Comparison of ENCODE assay signal across 15 cellular contexts in genomic region chr11:63598556-63598955, GRCh38. TPM values are rescaled to one million over a fixed set of nuclear protein-coding genes. Genes with fewer than 3 reads are reported as not detected.
"Had no signal": no experiment of that assay in that cellular context is flagged by ENCODE, and none has a peak within 500 bp of the region (broad histone marks: within the 10 kb centered on the region; RNA-seq: fewer than 3 reads in every experiment).

No MANE protein-coding gene starts in this region.

- H3K27ac ChIP-seq: prostate gland, vagina had no signal

- H3K27me3 ChIP-seq: vagina had no signal

- H3K4me1 ChIP-seq: prostate gland, vagina had no signal

- DNase-seq: activated CD4-positive, alpha-beta T cell treated with anti-CD3 and anti-CD28 coated beads, Interleukin-2, amount 50 U/mL, for 1 hour; activated naive CD4-positive, alpha-beta T cell; activated T-cell treated with anti-CD3 and anti-CD28 coated beads for 4 hours; kidney; nephron progenitor cell; occipital lobe; right cardiac atrium; stimulated activated naive CD8-positive, alpha-beta T cell treated with anti-CD3 and anti-CD28 coated beads, Interleukin-15, amount 100 ng/mL, for 72 hours had no signal

- ATAC-seq: activated CD4-positive, CD25-positive, alpha-beta regulatory T cell treated with anti-CD3 and anti-CD28 coated beads, Interleukin-2, amount 50 U/mL, for 24 hours; esophagus mucosa; stimulated activated naive CD8-positive, alpha-beta T cell treated with anti-CD3 and anti-CD28 coated beads, Interleukin-15, amount 100 ng/mL, for 72 hours had no signal

- H3K4me3 Mint-ChIP-seq: nephron progenitor cell; stimulated activated naive CD8-positive, alpha-beta T cell treated with anti-CD3 and anti-CD28 coated beads, Interleukin-15, amount 100 ng/mL, for 72 hours; T-helper 2 cell treated with Interferon-gamma antibody and Interleukin-4, amounts not matched to agents 5 μg/mL and 100 μg/mL, for 36 hours had no signal

- H3K4me2 ChIP-seq: smooth muscle cell had no signal

- H3K4me3 ChIP-seq: prostate gland, smooth muscle cell, vagina had no signal

- H3K9me3 Mint-ChIP-seq: stimulated activated naive CD8-positive, alpha-beta T cell treated with anti-CD3 and anti-CD28 coated beads, Interleukin-15, amount 100 ng/mL, for 72 hours; T-helper 2 cell treated with Interferon-gamma antibody and Interleukin-4, amounts not matched to agents 5 μg/mL and 100 μg/mL, for 36 hours had no signal

- H3K27ac Mint-ChIP-seq: nephron progenitor cell; stimulated activated naive CD8-positive, alpha-beta T cell treated with anti-CD3 and anti-CD28 coated beads, Interleukin-15, amount 100 ng/mL, for 72 hours; T-helper 2 cell treated with Interferon-gamma antibody and Interleukin-4, amounts not matched to agents 5 μg/mL and 100 μg/mL, for 36 hours had no signal

- H3K4me1 Mint-ChIP-seq: nephron progenitor cell had no signal

- H3K27me3 Mint-ChIP-seq: stimulated activated naive CD8-positive, alpha-beta T cell treated with anti-CD3 and anti-CD28 coated beads, Interleukin-15, amount 100 ng/mL, for 72 hours had no signal

- H3K36me3 ChIP-seq: prostate gland, vagina had no signal

- H3K9me3 ChIP-seq: prostate gland, vagina had no signal

RNA-seq across cellular contexts. Expression of gene PLAAT2, which starts 35.4 kb away (rescaled TPM):
- total RNA-seq: liver, occipital lobe, smooth muscle cell, vagina had no signal
- polyA plus RNA-seq: smooth muscle cell had no signal
